In genomic region chr21:31342328-31342727, GRCh38 we compare ENCODE assay signal across 15 cellular contexts. TPM values are rescaled to one million over a fixed set of nuclear protein-coding genes. Genes with fewer than 3 reads are reported as not detected.
DNase-seq lines count a peak whose midpoint lies in the region; TF ChIP-seq lines count a peak whose summit lies in the region.
"Had no signal": no experiment of that assay in that cellular context is flagged by ENCODE, and none has a peak within 500 bp of the region (broad histone marks: within the 10 kb centered on the region; RNA-seq: fewer than 3 reads in every experiment).

No MANE protein-coding gene starts in this region.

- H4K20me1 ChIP-seq in PC-9 (ENCODE audit: insufficient read depth), result no peaks in the 10 kb centered on the region
- H4K20me1 ChIP-seq in osteoblast (ENCODE audit: insufficient read depth, low read length), result no peaks in the 10 kb centered on the region

- H3K79me2 ChIP-seq in PC-9 (ENCODE audit: low read depth), result peaks cover 47% of the 10 kb centered on the region
- H3K79me2 ChIP-seq in osteoblast (ENCODE audit: insufficient read depth, low read length), result peaks cover 9% of the 10 kb centered on the region

- H3K9me2 ChIP-seq in PC-9 (ENCODE audit: insufficient read depth), result no peaks in the 10 kb centered on the region

- H3K27ac ChIP-seq in PC-9, result peak overlapping the region; percentile 89
- no peak overlapping the region for H3K27ac ChIP-seq in effector memory CD4-positive, alpha-beta T cell (ENCODE audit: insufficient read depth, low read length, poor library complexity, severe bottlenecking)
- no peak overlapping the region for H3K27ac ChIP-seq in osteoblast (ENCODE audit: low read depth, low read length)
- no peak overlapping the region for H3K27ac ChIP-seq in uterus
- H3K27ac ChIP-seq in ovary, result no peak overlapping the region
- H3K27ac ChIP-seq: neural progenitor cell, SK-N-MC, thoracic aorta had no signal

- BruUV-seq in PC-9 (replicated peaks; lab: Mats Ljungman, UMichigan), result no TSS peak

- peak overlapping the region; percentile 81; the same call in 1 of the 2 replicates for H3K4me3 ChIP-seq in PC-9
- H3K4me3 ChIP-seq in effector memory CD4-positive, alpha-beta T cell (ENCODE audit: insufficient read depth, low read depth, low read length, poor library complexity, severe bottlenecking), result peak overlapping the region; percentile 71
- no peak overlapping the region for H3K4me3 ChIP-seq in osteoblast (ENCODE audit: insufficient read depth, low read length)
- no peak overlapping the region for H3K4me3 ChIP-seq in uterus
- H3K4me3 ChIP-seq in ovary, result no peak overlapping the region
- H3K4me3 ChIP-seq: SK-N-MC had no signal

- intact Hi-C loops in PC-9 (cut with micrococcal nuclease; ENCODE audit: unreplicated experiment) (loop anchor here (2.0 to 10.0 kb wide), 4 partner anchors 60 to 215 kb away; no protein-coding TSS in a partner anchor), uterus (cut with DNase I; ENCODE audit: low total_unique reads) (no loop called here), ovary (cut with DNase I) (no loop called here)

- H3K27me3 ChIP-seq in PC-9 (ENCODE audit: insufficient read depth, low read depth) (no peaks in the 10 kb centered on the region), osteoblast (ENCODE audit: insufficient read depth, low read length) (no peaks in the 10 kb centered on the region), uterus (no peaks in the 10 kb centered on the region), ovary (no peaks in the 10 kb centered on the region)
- H3K27me3 ChIP-seq in effector memory CD4-positive, alpha-beta T cell (replicated peaks; ENCODE audit: control insufficient read depth, insufficient read depth, low read length, poor library complexity, severe bottlenecking), result no peaks in the 10 kb centered on the region

- H3F3A ChIP-seq in PC-9 (ENCODE audit: insufficient read depth, low read depth), result peaks cover 8% of the 10 kb centered on the region

- POLR2A ChIA-PET in PC-9 (lab: Charles Lee; ENCODE audit: unreplicated experiment), result no interaction called here

- H3K4me3 Mint-ChIP-seq in T-helper 1 cell treated with Interleukin-12 subunit alpha and Interleukin-12 subunit beta and Interleukin-4 antibody, amounts not matched to agents 30 μg/mL and 1 μg/mL, for 36 hours, result peak overlapping the region; percentile 98

- no peak for TF ChIP-seq EP300 in ovary (IDR thresholded peaks at IDR 0.05)

- no peak for TF ChIP-seq CTCF in PC-9 (conservative IDR thresholded peaks at IDR 0.05)
- TF ChIP-seq CTCF in osteoblast (IDR thresholded peaks at IDR 0.05; ENCODE audit: extremely low read depth, low read depth, low read length), result no peak
- no peak for TF ChIP-seq CTCF in uterus (IDR thresholded peaks at IDR 0.05)
- no peak for TF ChIP-seq CTCF in ovary (IDR thresholded peaks at IDR 0.05)

- H3K4me1 ChIP-seq in PC-9 (replicated peaks; ENCODE audit: insufficient read depth), result peaks cover 25% of the 10 kb centered on the region
- no peaks in the 10 kb centered on the region for H3K4me1 ChIP-seq in effector memory CD4-positive, alpha-beta T cell (ENCODE audit: control insufficient read depth, insufficient read depth, low read length, poor library complexity, severe bottlenecking)
- H3K4me1 ChIP-seq in osteoblast (ENCODE audit: insufficient read depth, low read length), result peaks cover 6% of the 10 kb centered on the region
- no peaks in the 10 kb centered on the region for H3K4me1 ChIP-seq in uterus
- peaks cover 3% of the 10 kb centered on the region for H3K4me1 ChIP-seq in ovary (ENCODE audit: insufficient read depth)

- no peak for TF ChIP-seq POLR2A in uterus (IDR thresholded peaks at IDR 0.05)
- TF ChIP-seq POLR2A in ovary (IDR thresholded peaks at IDR 0.05), result no peak

- peaks cover 52% of the 10 kb centered on the region for H3K4me1 Mint-ChIP-seq in T-helper 1 cell treated with Interleukin-12 subunit alpha and Interleukin-12 subunit beta and Interleukin-4 antibody, amounts not matched to agents 30 μg/mL and 1 μg/mL, for 36 hours (ENCODE audit: low read depth)

- no peaks in the 10 kb centered on the region for H3K9me3 Mint-ChIP-seq in T-helper 1 cell treated with Interleukin-12 subunit alpha and Interleukin-12 subunit beta and Interleukin-4 antibody, amounts not matched to agents 30 μg/mL and 1 μg/mL, for 36 hours
- H3K9me3 Mint-ChIP-seq: neural progenitor cell had no signal

- H3K9me3 ChIP-seq in PC-9 (ENCODE audit: insufficient read depth, low read depth) (no peaks in the 10 kb centered on the region), osteoblast (ENCODE audit: low read depth, low read length) (no peaks in the 10 kb centered on the region), uterus (no peaks in the 10 kb centered on the region), ovary (no peaks in the 10 kb centered on the region)
- no peaks in the 10 kb centered on the region for H3K9me3 ChIP-seq in effector memory CD4-positive, alpha-beta T cell (ENCODE audit: control insufficient read depth, low read length)
- H3K9me3 ChIP-seq: thoracic aorta had no signal

- no peak overlapping the region for H3K27ac Mint-ChIP-seq in T-helper 1 cell treated with Interleukin-12 subunit alpha and Interleukin-12 subunit beta and Interleukin-4 antibody, amounts not matched to agents 30 μg/mL and 1 μg/mL, for 36 hours
- H3K27ac Mint-ChIP-seq: neural progenitor cell had no signal

- H3K4me2 ChIP-seq in PC-9, result peak overlapping the region; percentile 95
- peak overlapping the region; percentile 93 for H3K4me2 ChIP-seq in osteoblast (ENCODE audit: insufficient read depth, low read length)

- H2AFZ ChIP-seq in PC-9 (no peak overlapping the region), osteoblast (ENCODE audit: low read length) (no peak overlapping the region)
- H2AFZ ChIP-seq: neural progenitor cell had no signal

- peaks cover 25% of the 10 kb centered on the region for H3K27me3 Mint-ChIP-seq in T-helper 1 cell treated with Interleukin-12 subunit alpha and Interleukin-12 subunit beta and Interleukin-4 antibody, amounts not matched to agents 30 μg/mL and 1 μg/mL, for 36 hours (ENCODE audit: low read depth)

- DNase-seq in T-helper 1 cell, result no peak
- peak in 1 of 2 experiments; percentile 60 for DNase-seq in PC-9
- no peak for DNase-seq in effector memory CD4-positive, alpha-beta T cell
- DNase-seq in osteoblast (ENCODE audit: insufficient read length, low spot score, missing footprints), result no peak
- DNase-seq in uterus, result no peak
- DNase-seq in ovary, result no peak
- no peak for DNase-seq in HK-2 (ENCODE audit: unreplicated experiment)
- DNase-seq: activated CD4-positive, alpha-beta T cell treated with anti-CD3 and anti-CD28 coated beads, Interleukin-2, amount 50 U/mL, for 1 hour; amniotic stem cell; cortex of kidney; NCI-H1694 had no signal

- peaks cover 48% of the 10 kb centered on the region for H3K36me3 Mint-ChIP-seq in T-helper 1 cell treated with Interleukin-12 subunit alpha and Interleukin-12 subunit beta and Interleukin-4 antibody, amounts not matched to agents 30 μg/mL and 1 μg/mL, for 36 hours (ENCODE audit: low read depth)

- CTCF ChIA-PET in PC-9 (lab: Charles Lee), result no interaction called here

- WGBS in ovary, 3 donors, result 87 to 91% (median 89%) methylated on average over 3 of the region's 3 CpGs

- H3K36me3 ChIP-seq in PC-9 (ENCODE audit: low read depth) (no peaks in the 10 kb centered on the region), osteoblast (ENCODE audit: insufficient read depth, low read length) (peaks cover 3% of the 10 kb centered on the region), uterus (no peaks in the 10 kb centered on the region), ovary (no peaks in the 10 kb centered on the region)
- H3K36me3 ChIP-seq in effector memory CD4-positive, alpha-beta T cell (ENCODE audit: control insufficient read depth, insufficient read depth, low read length), result no peaks in the 10 kb centered on the region
- H3K36me3 ChIP-seq: neural progenitor cell, thoracic aorta had no signal

RNA-seq across cellular contexts. Expression of gene TIAM1, which starts 1.7 kb away (rescaled TPM):
- total RNA-seq in PC-9 (2021), result 19.7 and 22.5 TPM in 2 replicates
- 13.6 and 16.3 TPM in 2 replicates for total RNA-seq in osteoblast
- total RNA-seq in uterus, result 10 to 100 TPM; 14.4 to 74.9 (median 39.5) TPM
- 10 to 100 TPM in 3 of 7 donors, 1 to 10 TPM in 4; 3.6 to 26.7 (median 7.1) TPM for total RNA-seq in ovary
- 10 to 100 TPM in 1 of 2 donors, 1 to 10 TPM in 1; 5.8 to 10.5 TPM for polyA plus RNA-seq in ovary

Comparison
In these comparisons a context has a peak if more than half of its experiments do, and no peak if none do; other contexts are left out.
1. H3K4me3 ChIP-seq: peak in PC-9 (single experiment) and effector memory CD4-positive, alpha-beta T cell (single experiment); none in osteoblast (single experiment), uterus (0 of 2) and ovary (single experiment).